8 cellular contexts compared by ENCODE assay signal in the genomic region with DNA sequence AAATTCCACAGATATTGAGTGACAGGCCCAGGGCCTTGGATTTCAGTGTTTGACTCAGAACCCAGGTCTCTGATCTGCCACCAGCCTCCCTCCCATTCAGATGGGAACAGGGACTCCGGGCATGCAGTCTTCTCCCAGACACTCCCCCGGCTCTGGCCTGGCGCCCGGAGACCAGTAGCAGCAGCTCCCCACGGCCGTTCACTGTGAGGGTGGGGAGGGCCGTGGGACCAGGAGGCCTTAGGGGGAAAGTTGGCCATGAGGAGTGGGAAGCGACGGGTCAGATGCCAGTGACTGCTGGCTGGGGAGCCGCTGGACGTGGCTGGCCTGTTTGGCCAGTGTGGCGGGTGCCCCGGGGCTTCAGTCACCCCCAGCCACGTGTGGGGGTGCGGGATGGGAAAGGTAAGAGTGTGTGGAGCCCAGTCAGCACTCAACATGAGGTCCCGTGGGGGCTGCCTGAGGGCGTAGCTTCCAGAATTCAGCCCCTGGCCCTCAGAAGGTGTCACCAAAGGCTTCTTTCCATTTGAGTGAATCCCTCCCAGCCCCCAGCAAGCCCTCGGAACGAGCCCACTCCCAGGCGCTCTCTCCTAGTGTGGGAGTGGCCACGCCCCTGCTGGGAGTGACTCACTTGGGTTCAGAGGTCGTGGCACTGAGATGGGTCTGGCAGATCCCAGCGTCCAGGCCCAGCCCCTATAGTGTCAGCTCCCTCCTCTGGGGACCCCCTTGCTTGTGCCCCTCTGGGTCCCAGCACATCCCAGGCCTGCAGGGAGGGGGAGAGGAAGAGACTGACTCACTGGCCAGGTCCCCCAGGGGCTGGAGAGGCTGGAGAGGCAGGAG.
DNase-seq lines count a peak whose midpoint lies in the region; ATAC-seq and TF ChIP-seq lines count a peak whose summit lies in the region.

No MANE protein-coding gene starts in this region.

- peak overlapping the region; percentile 94 to 100 (median 100) for H3K27ac Mint-ChIP-seq in nephron

- H3K9me3 ChIP-seq in HUES48 (ENCODE audit: control insufficient read depth, insufficient read depth, low read length) (no peaks in the 10 kb centered on the region), transverse colon (no peaks in the 10 kb centered on the region)

- H3K36me3 ChIP-seq in HUES48 (ENCODE audit: control insufficient read depth, insufficient read depth, low read length) (no peaks in the 10 kb centered on the region), transverse colon (no peaks in the 10 kb centered on the region)

- H3K4me1 Mint-ChIP-seq in nephron = peaks cover 74% of the 10 kb centered on the region

- intact Hi-C loops in transverse colon (cut with DNase I; ENCODE audit: low total_unique reads) = no loop called here

- in situ Hi-C loops in transverse colon (cut with MboI; ENCODE audit: low pct_ligation_motif_present in 1 of 4, low pct_unique_long_range_greater_than_20kb in 1 of 4, low sequenced_read_pairs in 3 of 4) = loop anchor here in 1 of 4 donors (25.0 kb wide), 1 partner anchor 113 kb away; no protein-coding TSS in a partner anchor

- H3K27ac ChIP-seq in HUES48 (ENCODE audit: low read depth, low read length) (peak overlapping the region; percentile 98), transverse colon (peak overlapping the region; percentile 91 to 96 (median 94))

- WGBS in transverse colon (ENCODE audit: low coverage in 1 of 2), 2 donors = 14% methylated on average over 22 of the region's 23 CpGs; no CpG with 5 or more reads in 1 of the 2 donors

- H3K4me1 ChIP-seq in HUES48 (ENCODE audit: control insufficient read depth, insufficient read depth, low read length) = peaks cover 38% of the 10 kb centered on the region
- H3K4me1 ChIP-seq in transverse colon = peaks cover 62 to 90% (median 72%) of the 10 kb centered on the region in 4 donors

- TF ChIP-seq POLR2A in transverse colon (IDR thresholded peaks at IDR 0.05) = no peak

- no peak for TF ChIP-seq EP300 in transverse colon (IDR thresholded peaks at IDR 0.05; ENCODE audit: low read depth)

- H3K27me3 ChIP-seq in HUES48 (ENCODE audit: control insufficient read depth, insufficient read depth, low read length) = no peaks in the 10 kb centered on the region
- H3K27me3 ChIP-seq in transverse colon = no peaks in the 10 kb centered on the region

- H3K9me3 Mint-ChIP-seq in nephron = no peaks in the 10 kb centered on the region

- DNase-seq in AG08395 (ENCODE audit: low spot score) (peak; percentile 73), activated T-cell treated with anti-CD3 and anti-CD28 coated beads for 48 hours (ENCODE audit: low read depth) (peak; percentile 72), fibroblast of mammary gland (ENCODE audit: low read depth) (peak; percentile 87), transverse colon (peak; percentile 80), NCI-H2196 treated with DMSO at 0.1 percent for 48 hours (lab: John Stamatoyannopoulos, UW; ENCODE audit: unreplicated experiment) (no peak)

- TF ChIP-seq CTCF in fibroblast of mammary gland (conservative IDR thresholded peaks at IDR 0.05; ENCODE audit: control insufficient read depth, insufficient read depth, low read depth, low read length) (no peak), nephron (IDR thresholded peaks at IDR 0.05; ENCODE audit: unreplicated experiment in 3 of 3) (no peak), transverse colon (IDR thresholded peaks at IDR 0.05) (no peak)

- H3K36me3 Mint-ChIP-seq in nephron (ENCODE audit: low read depth) = peaks cover 8% of the 10 kb centered on the region

- peak overlapping the region; percentile 83 for H3K4me3 ChIP-seq in HUES48 (ENCODE audit: low read depth, low read length)
- peak overlapping the region; percentile 44 for H3K4me3 ChIP-seq in fibroblast of mammary gland (ENCODE audit: control insufficient read depth, low read depth, low read length)
- H3K4me3 ChIP-seq in transverse colon = peak overlapping the region; percentile 46 to 63 (median 49)

- no peak overlapping the region for H3K9ac ChIP-seq in HUES48 (ENCODE audit: low read depth, low read length)

- ATAC-seq in GM18517 (IDR thresholded peaks at IDR 0.05; ENCODE audit: unreplicated experiment) = no peak

- no peaks in the 10 kb centered on the region for H3K27me3 Mint-ChIP-seq in nephron (ENCODE audit: low read depth)

- H3K4me3 Mint-ChIP-seq in nephron = peak overlapping the region; percentile 98 to 100 (median 99)
